19 cellular contexts compared by ENCODE assay signal in the genomic region with DNA sequence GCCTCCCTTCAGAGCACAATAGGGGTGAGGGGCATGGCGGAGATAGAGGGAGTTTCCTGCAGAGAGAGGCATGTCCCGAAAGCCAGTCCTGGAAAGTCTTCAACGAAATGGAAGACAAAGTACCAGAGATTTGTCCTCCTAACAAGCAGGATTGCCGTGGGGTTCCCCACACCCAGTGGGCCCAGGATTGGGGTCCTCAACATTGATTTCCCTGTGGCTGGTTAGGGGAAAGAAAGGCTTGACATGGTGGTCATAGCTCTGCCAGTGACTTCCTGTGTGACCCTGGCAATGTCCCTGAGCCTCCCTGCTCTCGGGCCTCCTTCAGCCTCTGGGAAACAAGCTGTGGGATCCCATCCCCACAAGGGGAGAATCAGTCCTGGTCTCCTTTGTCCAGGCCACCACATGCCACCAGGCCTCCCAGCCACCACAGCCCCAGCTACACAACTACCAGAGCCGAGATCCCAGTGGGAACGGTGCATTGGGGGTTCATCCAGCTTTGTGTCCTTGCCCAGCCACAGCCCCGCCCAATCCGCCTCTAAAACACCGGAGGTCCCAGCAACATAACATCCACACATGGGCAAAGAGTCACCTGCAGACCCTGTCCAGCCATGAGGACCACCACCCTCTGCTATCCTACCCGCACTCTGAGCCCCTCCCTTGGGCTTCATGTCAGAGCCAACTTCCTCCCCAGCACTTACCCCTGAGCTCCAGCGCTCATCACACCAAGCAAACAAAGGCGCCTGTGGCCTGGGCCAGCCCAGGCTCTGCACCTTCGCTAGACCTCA.
"Had no signal": no experiment of that assay in that cellular context is flagged by ENCODE, and none has a peak within 500 bp of the region (broad histone marks: within the 10 kb centered on the region; RNA-seq: fewer than 3 reads in every experiment).

No MANE protein-coding gene starts in this region.

- H3K36me3 ChIP-seq: adrenal gland had no signal

- H3K4me3 ChIP-seq: adrenal gland had no signal

- H3K27me3 Mint-ChIP-seq: activated naive CD8-positive, alpha-beta T cell; activated T-helper 17 cell treated with anti-CD3 and anti-CD28 coated beads, Interleukin-2, amount 50 U/mL, for 72 hours had no signal

- H3K27ac ChIP-seq: adrenal gland had no signal

- H3K9me3 ChIP-seq: adrenal gland had no signal

- DNase-seq: activated CD4-positive, alpha-beta T cell treated with anti-CD3 and anti-CD28 coated beads for 4 hours; activated gamma-delta T cell; activated naive CD4-positive, alpha-beta T cell treated with anti-CD3 and anti-CD28 coated beads for 36 hours; activated T-cell treated with anti-CD3 and anti-CD28 coated beads for 4 hours; activated T-cell treated with anti-CD3 and anti-CD28 coated beads, Interleukin-2, amount 50 U/mL, for 48 hours; aorta; central memory CD4-positive, alpha-beta T cell; KG1; NCI-H1048; NCI-H146; NCI-H187 treated with DMSO at 0.1 percent for 48 hours; NCI-H2081 treated with DMSO at 0.1 percent for 48 hours; NCI-H446; SHP77 treated with DMSO at 0.1 percent for 48 hours had no signal

- H3K4me3 Mint-ChIP-seq: activated naive CD4-positive, alpha-beta T cell treated with anti-CD3 and anti-CD28 coated beads for 36 hours; activated naive CD8-positive, alpha-beta T cell; activated T-helper 17 cell treated with anti-CD3 and anti-CD28 coated beads, Interleukin-2, amount 50 U/mL, for 72 hours; T-helper 1 cell treated with Interleukin-12 subunit alpha and Interleukin-12 subunit beta and Interleukin-4 antibody, amounts not matched to agents 30 μg/mL and 1 μg/mL, for 36 hours had no signal

- H3K27ac Mint-ChIP-seq: activated naive CD4-positive, alpha-beta T cell treated with anti-CD3 and anti-CD28 coated beads for 36 hours; activated naive CD8-positive, alpha-beta T cell; activated T-helper 17 cell treated with anti-CD3 and anti-CD28 coated beads, Interleukin-2, amount 50 U/mL, for 72 hours; T-helper 1 cell treated with Interleukin-12 subunit alpha and Interleukin-12 subunit beta and Interleukin-4 antibody, amounts not matched to agents 30 μg/mL and 1 μg/mL, for 36 hours had no signal

- H3K4me1 ChIP-seq: adrenal gland had no signal

- ATAC-seq: activated CD4-positive, CD25-positive, alpha-beta regulatory T cell treated with anti-CD3 and anti-CD28 coated beads, Interleukin-2, amount 50 U/mL, for 24 hours; activated T-helper 17 cell treated with anti-CD3 and anti-CD28 coated beads, Interleukin-2, amount 50 U/mL, for 72 hours had no signal

- H3K27me3 ChIP-seq: adrenal gland had no signal
